In the genomic region with DNA sequence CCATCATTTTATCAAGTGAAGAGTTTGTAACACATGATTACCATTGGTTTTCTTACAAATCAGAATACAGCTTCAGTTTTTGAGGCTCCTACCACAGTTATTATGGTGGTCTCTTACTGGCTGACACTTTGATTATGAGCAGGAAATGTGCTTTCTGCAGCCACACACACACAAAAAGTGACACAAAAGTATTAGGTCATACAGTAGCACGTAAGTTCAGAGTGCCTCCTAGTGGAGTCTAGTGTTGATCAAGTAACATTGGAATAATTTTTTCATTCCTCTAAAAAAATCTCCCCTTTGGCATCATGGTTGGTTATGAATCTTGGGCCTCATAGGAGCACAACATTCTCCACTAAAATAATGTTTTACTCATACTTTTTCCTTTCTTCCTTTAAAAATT, we compare ENCODE assay signal across 11 cellular contexts. TPM values are rescaled to one million over a fixed set of nuclear protein-coding genes. Genes with fewer than 3 reads are reported as not detected.
DNase-seq lines count a peak whose midpoint lies in the region; ATAC-seq and TF ChIP-seq lines count a peak whose summit lies in the region.
"Had no signal": no experiment of that assay in that cellular context is flagged by ENCODE, and none has a peak within 500 bp of the region (broad histone marks: within the 10 kb centered on the region; RNA-seq: fewer than 3 reads in every experiment).

No MANE protein-coding gene starts in this region.

- no peaks in the 10 kb centered on the region for H3K9me2 ChIP-seq in Loucy (replicated peaks; ENCODE audit: low read depth, low read length)

- in situ Hi-C loops in astrocyte of the spinal cord (cut with HindIII; ENCODE audit: low sequenced_read_pairs) = no loop called here

- DNase-seq in NCI-H1092 treated with DMSO at 0.1 percent for 48 hours (lab: John Stamatoyannopoulos, UW) = peak; percentile 42
- DNase-seq in NCI-H1092 (lab: John Stamatoyannopoulos, UW) = no peak
- no peak for DNase-seq in astrocyte of the spinal cord (ENCODE audit: low read depth, low spot score)
- peak in 1 of 9 donors; percentile 11 for DNase-seq in naive thymus-derived CD4-positive, alpha-beta T cell
- no peak for DNase-seq in NCI-H1694 treated with DMSO at 0.1 percent for 48 hours (lab: John Stamatoyannopoulos, UW)
- DNase-seq in middle frontal gyrus (ENCODE audit: extremely low spot score, low spot score) = no peak
- DNase-seq: 8988T; activated effector memory CD4-positive, alpha-beta T cell treated with anti-CD3 and anti-CD28 coated beads, Interleukin-2, amount 50 U/mL, for 16 hours; SW 1271 had no signal

- POLR2A ChIA-PET in naive thymus-derived CD4-positive, alpha-beta T cell (lab: Charles Lee) = no interaction called here

- no peaks in the 10 kb centered on the region for H3K36me3 Mint-ChIP-seq in naive thymus-derived CD4-positive, alpha-beta T cell

- H3K27ac Mint-ChIP-seq in naive thymus-derived CD4-positive, alpha-beta T cell = no peak overlapping the region

- H4K20me1 ChIP-seq in Loucy (ENCODE audit: insufficient read depth, low read length, poor library complexity, severe bottlenecking) = no peaks in the 10 kb centered on the region

- no peaks in the 10 kb centered on the region for H3K27me3 Mint-ChIP-seq in naive thymus-derived CD4-positive, alpha-beta T cell

- H3K9me3 Mint-ChIP-seq in naive thymus-derived CD4-positive, alpha-beta T cell = no peaks in the 10 kb centered on the region

- CTCF ChIA-PET in naive thymus-derived CD4-positive, alpha-beta T cell (lab: Charles Lee) = no interaction called here

- H3K27me3 ChIP-seq in Loucy (ENCODE audit: insufficient read depth, low read length, poor library complexity, severe bottlenecking) = no peaks in the 10 kb centered on the region
- no peaks in the 10 kb centered on the region for H3K27me3 ChIP-seq in naive thymus-derived CD4-positive, alpha-beta T cell (ENCODE audit: control insufficient read depth in 2 of 2, insufficient read depth in 2 of 2, low read length in 2 of 2)

- intact Hi-C loops in naive thymus-derived CD4-positive, alpha-beta T cell (cut with micrococcal nuclease) = loop anchor here in 1 of 2 donors (1.0 to 5.0 kb wide), 3 partner anchors 9 to 210 kb away; no protein-coding TSS in a partner anchor

- no peak overlapping the region for H3K4me2 ChIP-seq in Loucy (ENCODE audit: low read depth, low read length, poor library complexity, severe bottlenecking)

- no peak overlapping the region for H3K9ac ChIP-seq in Loucy (ENCODE audit: low read depth, low read length, poor library complexity, severe bottlenecking)

- peak; percentile 63 for ATAC-seq in naive thymus-derived CD4-positive, alpha-beta T cell
- no peak for ATAC-seq in GM18858 (IDR thresholded peaks at IDR 0.05; ENCODE audit: unreplicated experiment)

- no peaks in the 10 kb centered on the region for H3K36me3 ChIP-seq in Loucy (ENCODE audit: insufficient read depth, low read length)
- H3K36me3 ChIP-seq in naive thymus-derived CD4-positive, alpha-beta T cell (ENCODE audit: control insufficient read depth in 2 of 3, insufficient read depth in 3 of 3, low read length in 3 of 3) = no peaks in the 10 kb centered on the region

- H3K4me1 Mint-ChIP-seq in naive thymus-derived CD4-positive, alpha-beta T cell = peaks cover 0 to 24% (median 5%) of the 10 kb centered on the region in 7 donors

- peak; percentile 49 for TF ChIP-seq CTCF in Loucy (conservative IDR thresholded peaks at IDR 0.05; ENCODE audit: low read length)
- peak; percentile 27 for TF ChIP-seq CTCF in astrocyte of the spinal cord (IDR thresholded peaks at IDR 0.05; ENCODE audit: low read depth, low read length)

- no peak overlapping the region for H2AFZ ChIP-seq in Loucy (ENCODE audit: low read length)

- no peaks in the 10 kb centered on the region for H3K9me3 ChIP-seq in Loucy (ENCODE audit: insufficient read depth, low read depth, low read length)
- H3K9me3 ChIP-seq in naive thymus-derived CD4-positive, alpha-beta T cell (ENCODE audit: control insufficient read depth in 2 of 3, low read length in 3 of 3) = no peaks in the 10 kb centered on the region

- H3K27ac ChIP-seq in naive thymus-derived CD4-positive, alpha-beta T cell (ENCODE audit: low read depth, low read length) = no peak overlapping the region

- H3K79me2 ChIP-seq in Loucy (ENCODE audit: insufficient read depth, low read length) = peaks cover 10% of the 10 kb centered on the region; the same call in 1 of the 2 replicates

- H3K4me3 ChIP-seq in Loucy (ENCODE audit: low read length, poor library complexity, severe bottlenecking) (no peak overlapping the region), astrocyte of the spinal cord (ENCODE audit: low read depth, low read length) (no peak overlapping the region)
- H3K4me3 ChIP-seq in naive thymus-derived CD4-positive, alpha-beta T cell (ENCODE audit: low read length) = no peak overlapping the region

- no peak overlapping the region for H3K4me3 Mint-ChIP-seq in naive thymus-derived CD4-positive, alpha-beta T cell

- H3K4me1 ChIP-seq in Loucy (ENCODE audit: insufficient read depth, low read length, poor library complexity, severe bottlenecking) = peaks cover 9% of the 10 kb centered on the region
- no peaks in the 10 kb centered on the region for H3K4me1 ChIP-seq in naive thymus-derived CD4-positive, alpha-beta T cell (ENCODE audit: control insufficient read depth in 2 of 2, insufficient read depth in 2 of 2, low read length in 2 of 2)

- no peaks in the 10 kb centered on the region for H3F3A ChIP-seq in Loucy (ENCODE audit: low read depth)

RNA-seq across cellular contexts. Expression of gene PAM, which starts 37.6 kb away (rescaled TPM):
- total RNA-seq in naive thymus-derived CD4-positive, alpha-beta T cell = 10 to 100 TPM; 12.5 to 36.6 (median 15.2) TPM
- 10 to 100 TPM; 10.3 to 10.4 TPM for polyA plus RNA-seq in naive thymus-derived CD4-positive, alpha-beta T cell
